20 cellular contexts compared by ENCODE assay signal in genomic region chr17:45809484-45809883, GRCh38. TPM values are rescaled to one million over a fixed set of nuclear protein-coding genes. Genes with fewer than 3 reads are reported as not detected.
A peak's percentile ranks its signal among the peaks of the same experiment; 100 is the strongest.
DNase-seq lines count a peak whose midpoint lies in the region; ATAC-seq lines count a peak whose summit lies in the region.
"Had no signal": no experiment of that assay in that cellular context is flagged by ENCODE, and none has a peak within 500 bp of the region (broad histone marks: within the 10 kb centered on the region; RNA-seq: fewer than 3 reads in every experiment).

No MANE protein-coding gene starts in this region.

- DNase-seq in A172 (ENCODE audit: low spot score) (peak; percentile 14), G401 (ENCODE audit: low spot score) (peak; percentile 41), NCI-H446 treated with DMSO at 0.1 percent for 48 hours (lab: John Stamatoyannopoulos, UW) (peak; percentile 70), kidney tubule cell (ENCODE audit: low spot score) (peak; percentile 81), SIG-M5 (lab: John Stamatoyannopoulos, UW) (no peak), NCI-H2196 treated with DMSO at 0.1 percent for 48 hours (lab: John Stamatoyannopoulos, UW; ENCODE audit: unreplicated experiment) (no peak), NCI-H1092 (lab: John Stamatoyannopoulos, UW) (no peak)
- DNase-seq: DMS153, GOT3, Kasumi-1, MM.1S, NCI-H1105, NCI-H187, NCI-H510A treated with DMSO at 0.1 percent for 48 hours, OCI-M1, SW 1271 had no signal

- ATAC-seq in esophagus mucosa: no peak
- ATAC-seq: A549 had no signal

- in situ Hi-C loops in G401 (cut with HindIII; ENCODE audit: low sequenced_read_pairs): no loop called here

RNA-seq across cellular contexts. Expression of gene CRHR1, which starts 25.4 kb away (rescaled TPM):
- 0.05 and 0.10 TPM in 2 replicates for total RNA-seq in A172 (2014; rRNA removed; shearing (Covaris generic))
- not detected in 2 replicates for total RNA-seq in G401 (2014; rRNA removed; shearing (Covaris generic))
- total RNA-seq in esophagus mucosa: 0.40 TPM
- total RNA-seq: RPMI7951, SJCRH30 had no signal

RNA-seq across cellular contexts. Expression of gene SPPL2C, which starts 35.2 kb away (rescaled TPM):
- total RNA-seq in A172 (2014; rRNA removed; shearing (Covaris generic)): not detected in 2 replicates
- total RNA-seq in G401 (2014; rRNA removed; shearing (Covaris generic)): not detected in 2 replicates
- not detected for total RNA-seq in esophagus mucosa
- total RNA-seq: RPMI7951, SJCRH30 had no signal

Comparison
In these comparisons a context has a peak if more than half of its experiments do, and no peak if none do; other contexts are left out.
1. DNase-seq: peak in A172 (single experiment), G401 (single experiment), NCI-H446 treated with DMSO at 0.1 percent for 48 hours (single experiment) and kidney tubule cell (single experiment); none in SIG-M5 (single experiment), NCI-H2196 treated with DMSO at 0.1 percent for 48 hours (single experiment) and NCI-H1092 (single experiment).